In the genomic region with DNA sequence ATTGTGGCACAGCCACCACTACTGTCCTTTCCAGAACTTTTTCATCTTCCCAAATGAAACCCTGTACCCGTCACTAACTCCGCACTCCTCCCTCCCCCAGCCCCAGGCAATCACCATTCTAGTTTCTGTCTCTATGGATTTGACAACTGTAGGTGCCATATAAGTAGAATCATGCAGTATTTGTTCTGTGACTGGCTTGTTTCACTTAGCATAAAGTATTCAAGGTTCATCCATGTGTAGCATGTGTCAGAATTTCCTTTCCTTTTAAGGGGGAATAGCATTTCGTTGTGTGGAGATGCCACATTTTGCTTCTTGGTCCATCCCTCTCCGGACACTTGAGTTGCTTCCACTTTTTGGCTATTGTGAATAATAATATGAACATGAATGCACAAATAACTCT, we compare ENCODE assay signal across 8 cellular contexts. TPM values are rescaled to one million over a fixed set of nuclear protein-coding genes. Genes with fewer than 3 reads are reported as not detected.
DNase-seq lines count a peak whose midpoint lies in the region; ATAC-seq and TF ChIP-seq lines count a peak whose summit lies in the region.

No MANE protein-coding gene starts in this region.

- H3K27ac ChIP-seq in liver (ENCODE audit: low read depth in 1 of 2, low read length in 2 of 2): no peak overlapping the region
- H3K27ac ChIP-seq in aorta (ENCODE audit: low read depth in 1 of 2, low read length in 2 of 2): no peak overlapping the region

- intact Hi-C loops in activated T-helper 2 cell treated with anti-CD3 and anti-CD28 coated beads, Interferon-gamma antibody, Interleukin-2, Interleukin-4, amounts not matched to agents 10 μg/mL and 5 μg/mL and 100 μg/mL, durations not matched to agents 14 hours and 24 hours and 36 hours (cut with micrococcal nuclease): loop anchor here (2.0 kb wide), 1 partner anchor 16 kb away; no protein-coding TSS in a partner anchor
- intact Hi-C loops in aorta (cut with DNase I): no loop called here
- intact Hi-C loops in posterior vena cava (cut with DNase I): no loop called here

- ATAC-seq in stimulated activated naive CD8-positive, alpha-beta T cell treated with anti-CD3 and anti-CD28 coated beads, Interleukin-15, Interleukin-2, amounts not matched to agents 100 U/mL and 50 U/mL, for 24 hours: no peak
- ATAC-seq in aorta (ENCODE audit: low FRiP score) (no peak), HG03045 (IDR thresholded peaks at IDR 0.05; ENCODE audit: unreplicated experiment) (no peak)

- no peaks in the 10 kb centered on the region for H3K9me3 Mint-ChIP-seq in stimulated activated naive CD8-positive, alpha-beta T cell treated with anti-CD3 and anti-CD28 coated beads, Interleukin-15, Interleukin-2, amounts not matched to agents 100 ng/mL and 50 ng/mL, for 24 hours
- H3K9me3 Mint-ChIP-seq in activated T-helper 2 cell treated with anti-CD3 and anti-CD28 coated beads, Interferon-gamma antibody, Interleukin-2, Interleukin-4, amounts not matched to agents 10 μg/mL and 5 μg/mL and 100 μg/mL, durations not matched to agents 14 hours and 24 hours and 36 hours: peaks cover 13% of the 10 kb centered on the region

- no peaks in the 10 kb centered on the region for H3K9me3 ChIP-seq in liver (ENCODE audit: control insufficient read depth in 4 of 4, low read length in 3 of 4)
- no peaks in the 10 kb centered on the region for H3K9me3 ChIP-seq in aorta (ENCODE audit: control insufficient read depth, low read length)

- peak overlapping the region in 2 of 3 donors; percentile 73 to 93 for H3K4me3 ChIP-seq in liver (ENCODE audit: low read depth in 1 of 3, low read length in 3 of 3)
- peak overlapping the region; percentile 38 to 58 for H3K4me3 ChIP-seq in aorta (ENCODE audit: low read length in 2 of 2)

- 72% methylated on average over 4 of the region's 4 CpGs for WGBS in liver
- WGBS in aorta, 2 donors: 23 to 32% methylated on average over 4 of the region's 4 CpGs

- H3K27ac Mint-ChIP-seq in stimulated activated naive CD8-positive, alpha-beta T cell treated with anti-CD3 and anti-CD28 coated beads, Interleukin-15, Interleukin-2, amounts not matched to agents 100 ng/mL and 50 ng/mL, for 24 hours: peak overlapping the region; percentile 31
- H3K27ac Mint-ChIP-seq in activated T-helper 2 cell treated with anti-CD3 and anti-CD28 coated beads, Interferon-gamma antibody, Interleukin-2, Interleukin-4, amounts not matched to agents 10 μg/mL and 5 μg/mL and 100 μg/mL, durations not matched to agents 14 hours and 24 hours and 36 hours: peak overlapping the region; percentile 96

- H3K4me1 Mint-ChIP-seq in stimulated activated naive CD8-positive, alpha-beta T cell treated with anti-CD3 and anti-CD28 coated beads, Interleukin-15, Interleukin-2, amounts not matched to agents 100 ng/mL and 50 ng/mL, for 24 hours (ENCODE audit: low read depth): peaks cover 37% of the 10 kb centered on the region
- peaks cover 53% of the 10 kb centered on the region for H3K4me1 Mint-ChIP-seq in activated T-helper 2 cell treated with anti-CD3 and anti-CD28 coated beads, Interferon-gamma antibody, Interleukin-2, Interleukin-4, amounts not matched to agents 10 μg/mL and 5 μg/mL and 100 μg/mL, durations not matched to agents 14 hours and 24 hours and 36 hours (ENCODE audit: low read depth)

- TF ChIP-seq CTCF in liver (IDR thresholded peaks at IDR 0.05; ENCODE audit: low read depth, low read length, missing input control): no peak

- H3K36me3 Mint-ChIP-seq in stimulated activated naive CD8-positive, alpha-beta T cell treated with anti-CD3 and anti-CD28 coated beads, Interleukin-15, Interleukin-2, amounts not matched to agents 100 ng/mL and 50 ng/mL, for 24 hours (ENCODE audit: low read depth): peaks cover 15% of the 10 kb centered on the region
- peaks cover 36% of the 10 kb centered on the region for H3K36me3 Mint-ChIP-seq in activated T-helper 2 cell treated with anti-CD3 and anti-CD28 coated beads, Interferon-gamma antibody, Interleukin-2, Interleukin-4, amounts not matched to agents 10 μg/mL and 5 μg/mL and 100 μg/mL, durations not matched to agents 14 hours and 24 hours and 36 hours (ENCODE audit: low read depth)

- no peak for TF ChIP-seq RAD21 in liver (IDR thresholded peaks at IDR 0.05)

- H3K36me3 ChIP-seq in liver (ENCODE audit: control insufficient read depth in 4 of 4, insufficient read depth in 3 of 4, low read depth in 1 of 4, low read length in 3 of 4) (no peaks in the 10 kb centered on the region), aorta (ENCODE audit: control insufficient read depth in 1 of 2, insufficient read depth in 2 of 2, low read length in 1 of 2) (no peaks in the 10 kb centered on the region)

- H3K27me3 ChIP-seq in liver (ENCODE audit: control insufficient read depth in 4 of 4, insufficient read depth in 4 of 4, low read length in 3 of 4) (no peaks in the 10 kb centered on the region), aorta (ENCODE audit: control insufficient read depth in 1 of 2, insufficient read depth in 2 of 2, low read length in 1 of 2) (no peaks in the 10 kb centered on the region)

- no peak for DNase-seq in stimulated activated naive CD8-positive, alpha-beta T cell treated with anti-CD3 and anti-CD28 coated beads, Interleukin-15, Interleukin-2, amounts not matched to agents 100 U/mL and 50 U/mL, for 24 hours
- DNase-seq in activated T-helper 2 cell treated with anti-CD3 and anti-CD28 coated beads, Interferon-gamma antibody, Interleukin-2, Interleukin-4, amounts not matched to agents 10 μg/mL and 5 μg/mL and 100 μg/mL, durations not matched to agents 14 hours and 24 hours and 36 hours (ENCODE audit: low spot score): no peak
- no peak for DNase-seq in aorta
- DNase-seq in medulla oblongata (ENCODE audit: extremely low spot score): no peak
- DNase-seq in posterior vena cava (ENCODE audit: low spot score): no peak

- H3K4me1 ChIP-seq in liver (ENCODE audit: control insufficient read depth in 4 of 4, insufficient read depth in 4 of 4, low read length in 3 of 4): peaks cover 2 to 14% (median 12%) of the 10 kb centered on the region in 4 donors
- H3K4me1 ChIP-seq in aorta (ENCODE audit: control insufficient read depth in 1 of 2, insufficient read depth in 2 of 2, low read length in 2 of 2): no peaks in the 10 kb centered on the region

- H3K27me3 Mint-ChIP-seq in stimulated activated naive CD8-positive, alpha-beta T cell treated with anti-CD3 and anti-CD28 coated beads, Interleukin-15, Interleukin-2, amounts not matched to agents 100 ng/mL and 50 ng/mL, for 24 hours: no peaks in the 10 kb centered on the region
- H3K27me3 Mint-ChIP-seq in activated T-helper 2 cell treated with anti-CD3 and anti-CD28 coated beads, Interferon-gamma antibody, Interleukin-2, Interleukin-4, amounts not matched to agents 10 μg/mL and 5 μg/mL and 100 μg/mL, durations not matched to agents 14 hours and 24 hours and 36 hours (ENCODE audit: low read depth): no peaks in the 10 kb centered on the region

- peak overlapping the region; percentile 95 for H3K4me3 Mint-ChIP-seq in stimulated activated naive CD8-positive, alpha-beta T cell treated with anti-CD3 and anti-CD28 coated beads, Interleukin-15, Interleukin-2, amounts not matched to agents 100 ng/mL and 50 ng/mL, for 24 hours
- peak overlapping the region; percentile 85 for H3K4me3 Mint-ChIP-seq in activated T-helper 2 cell treated with anti-CD3 and anti-CD28 coated beads, Interferon-gamma antibody, Interleukin-2, Interleukin-4, amounts not matched to agents 10 μg/mL and 5 μg/mL and 100 μg/mL, durations not matched to agents 14 hours and 24 hours and 36 hours (ENCODE audit: low read depth)

- no peak overlapping the region for H3K9ac ChIP-seq in liver (ENCODE audit: low read depth in 1 of 2, low read length in 2 of 2)

TF ChIP-seq in liver, 16 proteins besides CTCF, POLR2A, EP300 and RAD21 (continues in another document):
- TF ChIP-seq FOXA1 (IDR thresholded peaks at IDR 0.05) (no peak), TAF1 (conservative IDR thresholded peaks at IDR 0.05) (no peak), YY1 (IDR thresholded peaks at IDR 0.05) (no peak), RXRA (IDR thresholded peaks at IDR 0.05) (no peak), JUND (IDR thresholded peaks at IDR 0.05) (no peak), HNF4G (IDR thresholded peaks at IDR 0.05) (no peak), GABPA (IDR thresholded peaks at IDR 0.05 in 1 of 2, conservative IDR thresholded peaks at IDR 0.05 in 1 of 2) (no peak)
- TF ChIP-seq, protein P1, sequence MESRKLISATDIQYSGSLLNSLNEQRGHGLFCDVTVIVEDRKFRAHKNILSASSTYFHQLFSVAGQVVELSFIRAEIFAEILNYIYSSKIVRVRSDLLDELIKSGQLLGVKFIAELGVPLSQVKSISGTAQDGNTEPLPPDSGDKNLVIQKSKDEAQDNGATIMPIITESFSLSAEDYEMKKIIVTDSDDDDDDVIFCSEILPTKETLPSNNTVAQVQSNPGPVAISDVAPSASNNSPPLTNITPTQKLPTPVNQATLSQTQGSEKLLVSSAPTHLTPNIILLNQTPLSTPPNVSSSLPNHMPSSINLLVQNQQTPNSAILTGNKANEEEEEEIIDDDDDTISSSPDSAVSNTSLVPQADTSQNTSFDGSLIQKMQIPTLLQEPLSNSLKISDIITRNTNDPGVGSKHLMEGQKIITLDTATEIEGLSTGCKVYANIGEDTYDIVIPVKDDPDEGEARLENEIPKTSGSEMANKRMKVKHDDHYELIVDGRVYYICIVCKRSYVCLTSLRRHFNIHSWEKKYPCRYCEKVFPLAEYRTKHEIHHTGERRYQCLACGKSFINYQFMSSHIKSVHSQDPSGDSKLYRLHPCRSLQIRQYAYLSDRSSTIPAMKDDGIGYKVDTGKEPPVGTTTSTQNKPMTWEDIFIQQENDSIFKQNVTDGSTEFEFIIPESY (IDR thresholded peaks at IDR 0.05): no peak

RNA-seq across cellular contexts. Expression of a gene that starts 0.8 kb away (rescaled TPM):
- 24.4 and 27.2 TPM in 2 replicates for total RNA-seq in activated T-helper 2 cell treated with anti-CD3 and anti-CD28 coated beads, Interferon-gamma antibody, Interleukin-2, Interleukin-4, amounts not matched to agents 10 μg/mL and 5 μg/mL and 100 μg/mL, durations not matched to agents 14 hours and 24 hours and 36 hours
- 10 to 100 TPM in 1 of 2 donors, not detected in 1; 15.9 TPM for total RNA-seq in liver
- polyA plus RNA-seq in liver: under 1 TPM; 0.19 to 0.91 TPM
- under 1 TPM; 0.65 to 0.69 TPM for total RNA-seq in aorta
- under 1 TPM; under 0.01 to 0.08 TPM for polyA plus RNA-seq in aorta
- total RNA-seq in posterior vena cava: under 1 TPM; 0.24 to 0.65 TPM

RNA-seq across cellular contexts. Expression of a gene that starts 19.0 kb away (rescaled TPM):
- total RNA-seq in activated T-helper 2 cell treated with anti-CD3 and anti-CD28 coated beads, Interferon-gamma antibody, Interleukin-2, Interleukin-4, amounts not matched to agents 10 μg/mL and 5 μg/mL and 100 μg/mL, durations not matched to agents 14 hours and 24 hours and 36 hours: 6.8 and 7.0 TPM in 2 replicates
- total RNA-seq in liver (under 1 TPM in 1 of 2 donors, not detected in 1; 0.05 TPM), aorta (under 1 TPM in 1 of 2 donors, not detected in 1; 0.19 TPM), posterior vena cava (not detected)
- polyA plus RNA-seq in liver (not detected), aorta (not detected)

RNA-seq across cellular contexts. Expression of a gene that starts 44.4 kb away (rescaled TPM):
- total RNA-seq in activated T-helper 2 cell treated with anti-CD3 and anti-CD28 coated beads, Interferon-gamma antibody, Interleukin-2, Interleukin-4, amounts not matched to agents 10 μg/mL and 5 μg/mL and 100 μg/mL, durations not matched to agents 14 hours and 24 hours and 36 hours: not detected in 2 replicates
- total RNA-seq in liver: 1 to 10 TPM in 1 of 2 donors, not detected in 1; 1.2 TPM
- polyA plus RNA-seq in liver: not detected
- total RNA-seq in aorta: under 1 TPM in 1 of 2 donors, not detected in 1; 0.23 TPM
- polyA plus RNA-seq in aorta: not detected
- not detected for total RNA-seq in posterior vena cava
